In genomic region chr12:108567388-108567787, GRCh38 we compare ENCODE assay signal across 11 cellular contexts. TPM values are rescaled to one million over a fixed set of nuclear protein-coding genes. Genes with fewer than 3 reads are reported as not detected.
DNase-seq lines count a peak whose midpoint lies in the region; ATAC-seq and TF ChIP-seq lines count a peak whose summit lies in the region.
"Had no signal": no experiment of that assay in that cellular context is flagged by ENCODE, and none has a peak within 500 bp of the region (broad histone marks: within the 10 kb centered on the region; RNA-seq: fewer than 3 reads in every experiment).

No MANE protein-coding gene starts in this region.

- H3K9ac ChIP-seq in mesenchymal stem cell (ENCODE audit: low read length): peak overlapping the region; percentile 99

- peak overlapping the region; percentile 73 for H2AK5ac ChIP-seq in mesenchymal stem cell (ENCODE audit: low read length, severe bottlenecking)

- H3K23ac ChIP-seq in mesenchymal stem cell (ENCODE audit: low read length in 2 of 2): no peak overlapping the region

- no peak overlapping the region for H3K4me2 ChIP-seq in mesenchymal stem cell (ENCODE audit: low read length, poor library complexity, severe bottlenecking)

- ATAC-seq in right cardiac atrium (no peak), GM18519 (IDR thresholded peaks at IDR 0.05; ENCODE audit: low FRiP score, unreplicated experiment) (no peak)

- no peak overlapping the region for H3K18ac ChIP-seq in mesenchymal stem cell (ENCODE audit: low read depth in 1 of 2, low read length in 2 of 2)

- no peak overlapping the region for H2BK12ac ChIP-seq in mesenchymal stem cell (ENCODE audit: low read length in 2 of 2)

- H3K4me1 Mint-ChIP-seq in activated T-helper 1 cell treated with anti-CD3 and anti-CD28 coated beads, Interleukin-12 subunit alpha, Interleukin-12 subunit beta, Interleukin-2, Interleukin-4 antibody, amounts not matched to agents 30 ng/mL and 10 ng/mL and 1 ng/mL, durations not matched to agents 14 hours and 24 hours and 36 hours (ENCODE audit: low read depth): peaks cover 70% of the 10 kb centered on the region

- H2BK15ac ChIP-seq in mesenchymal stem cell (ENCODE audit: low read depth, poor library complexity, severe bottlenecking): no peak overlapping the region

- no peak for DNase-seq in left ventricle myocardium inferior
- no peak for DNase-seq in right cardiac atrium
- no peak for DNase-seq in activated T-helper 1 cell treated with anti-CD3 and anti-CD28 coated beads, Interleukin-12 subunit alpha, Interleukin-12 subunit beta, Interleukin-2, Interleukin-4 antibody, amounts not matched to agents 30 ng/mL and 10 ng/mL and 1 ng/mL, durations not matched to agents 14 hours and 24 hours and 36 hours (ENCODE audit: low spot score)
- DNase-seq in mesenchymal stem cell: peak; percentile 35
- no peak for DNase-seq in transverse colon
- no peak for DNase-seq in DMS153 (lab: John Stamatoyannopoulos, UW)
- no peak for DNase-seq in RWPE1 (ENCODE audit: low spot score)
- DNase-seq: foreskin melanocyte, GOT3 had no signal

- CTCF ChIA-PET in RWPE1 (lab: Yijun Ruan, JAX): interaction anchor here (0.7 kb wide), 1 partner anchor 28 kb away, joined by 3 read pairs; no protein-coding TSS in a partner anchor

- H2BK120ac ChIP-seq in mesenchymal stem cell (ENCODE audit: low read depth, low read length): no peak overlapping the region

- H3K4ac ChIP-seq in mesenchymal stem cell (ENCODE audit: low read depth in 1 of 2, low read length in 2 of 2): no peak overlapping the region

- no peaks in the 10 kb centered on the region for H3K9me3 ChIP-seq in left ventricle myocardium inferior (replicated peaks)
- no peaks in the 10 kb centered on the region for H3K9me3 ChIP-seq in right cardiac atrium (ENCODE audit: control insufficient read depth, low read length)
- H3K9me3 ChIP-seq in mesenchymal stem cell (ENCODE audit: control insufficient read depth, low read length): no peaks in the 10 kb centered on the region
- no peaks in the 10 kb centered on the region for H3K9me3 ChIP-seq in transverse colon

- peaks cover 9% of the 10 kb centered on the region for H3K79me1 ChIP-seq in mesenchymal stem cell (replicated peaks; ENCODE audit: low read length, poor library complexity, severe bottlenecking)

- H3K27me3 ChIP-seq in left ventricle myocardium inferior (ENCODE audit: low read depth) (no peaks in the 10 kb centered on the region), right cardiac atrium (ENCODE audit: control insufficient read depth, insufficient read depth) (no peaks in the 10 kb centered on the region), mesenchymal stem cell (ENCODE audit: control insufficient read depth in 1 of 2, insufficient read depth in 1 of 2, low read length in 2 of 2) (no peaks in the 10 kb centered on the region), transverse colon (no peaks in the 10 kb centered on the region)

- no peak for TF ChIP-seq POLR2A in transverse colon (IDR thresholded peaks at IDR 0.05)

- peak overlapping the region; percentile 10 for H2BK5ac ChIP-seq in mesenchymal stem cell (ENCODE audit: low read depth, low read length, poor library complexity, severe bottlenecking)

- H4K8ac ChIP-seq in mesenchymal stem cell (ENCODE audit: low read length): no peak overlapping the region

- no peak overlapping the region for H3K4me3 Mint-ChIP-seq in activated T-helper 1 cell treated with anti-CD3 and anti-CD28 coated beads, Interleukin-12 subunit alpha, Interleukin-12 subunit beta, Interleukin-2, Interleukin-4 antibody, amounts not matched to agents 30 ng/mL and 10 ng/mL and 1 ng/mL, durations not matched to agents 14 hours and 24 hours and 36 hours

- H3K4me1 ChIP-seq in left ventricle myocardium inferior: peaks cover 69% of the 10 kb centered on the region
- H3K4me1 ChIP-seq in right cardiac atrium (ENCODE audit: control insufficient read depth, insufficient read depth, low read length): peaks cover 4% of the 10 kb centered on the region
- H3K4me1 ChIP-seq in mesenchymal stem cell (ENCODE audit: control insufficient read depth, insufficient read depth, low read depth, low read length): peaks cover 21% of the 10 kb centered on the region
- H3K4me1 ChIP-seq in transverse colon: peaks cover 4 to 57% (median 17%) of the 10 kb centered on the region in 4 donors

- H3K4me3 ChIP-seq in left ventricle myocardium inferior (no peak overlapping the region), right cardiac atrium (ENCODE audit: low read length) (no peak overlapping the region), mesenchymal stem cell (ENCODE audit: insufficient read depth in 1 of 2, low read depth in 1 of 2, low read length in 2 of 2) (no peak overlapping the region), transverse colon (no peak overlapping the region)

- H3K27ac ChIP-seq in left ventricle myocardium inferior (replicated peaks): peak overlapping the region; percentile 66
- no peak overlapping the region for H3K27ac ChIP-seq in right cardiac atrium (ENCODE audit: low read length)
- H3K27ac ChIP-seq in mesenchymal stem cell (ENCODE audit: low read length, poor library complexity, severe bottlenecking): peak overlapping the region; percentile 95
- peak overlapping the region; percentile 53 to 74 (median 63) for H3K27ac ChIP-seq in transverse colon
- no peak overlapping the region for H3K27ac ChIP-seq in RWPE1

- POLR2A ChIA-PET in RWPE1 (lab: Yijun Ruan, JAX; ENCODE audit: low non-redundant PET): no interaction called here

- TF ChIP-seq CTCF in left ventricle myocardium inferior (IDR thresholded peaks at IDR 0.05; ENCODE audit: borderline replicate concordance) (no peak), transverse colon (IDR thresholded peaks at IDR 0.05) (no peak), RWPE1 (conservative IDR thresholded peaks at IDR 0.05; ENCODE audit: low read depth) (no peak)

- peaks cover 44% of the 10 kb centered on the region for H3K36me3 Mint-ChIP-seq in activated T-helper 1 cell treated with anti-CD3 and anti-CD28 coated beads, Interleukin-12 subunit alpha, Interleukin-12 subunit beta, Interleukin-2, Interleukin-4 antibody, amounts not matched to agents 30 ng/mL and 10 ng/mL and 1 ng/mL, durations not matched to agents 14 hours and 24 hours and 36 hours (ENCODE audit: low read depth)

- H3K27ac Mint-ChIP-seq in activated T-helper 1 cell treated with anti-CD3 and anti-CD28 coated beads, Interleukin-12 subunit alpha, Interleukin-12 subunit beta, Interleukin-2, Interleukin-4 antibody, amounts not matched to agents 30 ng/mL and 10 ng/mL and 1 ng/mL, durations not matched to agents 14 hours and 24 hours and 36 hours: peak overlapping the region; percentile 53
- H3K27ac Mint-ChIP-seq: progenitor cell of endocrine pancreas had no signal

- H3K27me3 Mint-ChIP-seq in activated T-helper 1 cell treated with anti-CD3 and anti-CD28 coated beads, Interleukin-12 subunit alpha, Interleukin-12 subunit beta, Interleukin-2, Interleukin-4 antibody, amounts not matched to agents 30 ng/mL and 10 ng/mL and 1 ng/mL, durations not matched to agents 14 hours and 24 hours and 36 hours (ENCODE audit: insufficient read depth): no peaks in the 10 kb centered on the region
- H3K27me3 Mint-ChIP-seq: progenitor cell of endocrine pancreas had no signal

- intact Hi-C loops in left ventricle myocardium inferior (cut with micrococcal nuclease): loop anchor here (5.0 kb wide), 1 partner anchor 50 kb away; no protein-coding TSS in a partner anchor
- intact Hi-C loops in right cardiac atrium (cut with DNase I): loop anchor here in 3 of 4 donors (5.0 to 10.0 kb wide), 6 partner anchors 50 to 527 kb away; partner anchors contain the start of genes ALKBH2 (in 2 of the 3), SSH1 (in 1 of the 3) and UNG (in 1 of the 3)
- intact Hi-C loops in activated T-helper 1 cell treated with anti-CD3 and anti-CD28 coated beads, Interleukin-12 subunit alpha, Interleukin-12 subunit beta, Interleukin-2, Interleukin-4 antibody, amounts not matched to agents 30 ng/mL and 10 ng/mL and 1 ng/mL, durations not matched to agents 14 hours and 24 hours and 36 hours (cut with micrococcal nuclease): loop anchor here (10.0 kb wide), 1 partner anchor 587 kb away; no protein-coding TSS in a partner anchor
- intact Hi-C loops in transverse colon (cut with DNase I; ENCODE audit: low total_unique reads): loop anchor here (10.0 kb wide), 1 partner anchor 1613 kb away; the partner anchor contains the start of gene TMEM263

- no peak for TF ChIP-seq EP300 in transverse colon (IDR thresholded peaks at IDR 0.05; ENCODE audit: low read depth)

- no peak overlapping the region for H2AFZ ChIP-seq in mesenchymal stem cell (ENCODE audit: low read depth, low read length)

- WGBS in right cardiac atrium: 55% methylated on average over 4 of the region's 4 CpGs
- 56% methylated on average over 4 of the region's 4 CpGs for WGBS in mesenchymal stem cell
- WGBS in transverse colon (ENCODE audit: low coverage in 1 of 2), 2 donors: 57 to 75% methylated on average over 3 to 4 of the region's 4 CpGs

- in situ Hi-C loops in transverse colon (cut with MboI; ENCODE audit: low pct_ligation_motif_present in 1 of 4, low pct_unique_long_range_greater_than_20kb in 1 of 4, low sequenced_read_pairs in 3 of 4): loop anchor here in 3 of 4 donors (5.0 to 25.0 kb wide), 4 partner anchors 47 to 520 kb away; partner anchors contain the start of genes ALKBH2 (in 2 of the 3) and UNG (in 2 of the 3)

- H4K91ac ChIP-seq in mesenchymal stem cell (ENCODE audit: low read length): no peak overlapping the region

- H3K36me3 ChIP-seq in left ventricle myocardium inferior (peaks cover 62% of the 10 kb centered on the region), mesenchymal stem cell (ENCODE audit: control insufficient read depth in 1 of 2, insufficient read depth in 2 of 2, low read depth in 1 of 2, low read length in 2 of 2) (peaks cover 22 to 66% of the 10 kb centered on the region in 2 experiments), transverse colon (peaks cover 0 to 51% (median 20%) of the 10 kb centered on the region in 4 donors)

- no peaks in the 10 kb centered on the region for H3K9me3 Mint-ChIP-seq in activated T-helper 1 cell treated with anti-CD3 and anti-CD28 coated beads, Interleukin-12 subunit alpha, Interleukin-12 subunit beta, Interleukin-2, Interleukin-4 antibody, amounts not matched to agents 30 ng/mL and 10 ng/mL and 1 ng/mL, durations not matched to agents 14 hours and 24 hours and 36 hours

- H3K14ac ChIP-seq in mesenchymal stem cell (ENCODE audit: low read length in 2 of 2): no peak overlapping the region

RNA-seq across cellular contexts. Expression of gene ISCU, which starts 5.0 kb away (rescaled TPM):
- total RNA-seq in left ventricle myocardium inferior (560 TPM), right cardiac atrium (100 to 1,000 TPM; 276 to 363 (median 303) TPM), transverse colon (100 to 1,000 TPM; 113 to 155 (median 130) TPM)
- 457 TPM for polyA plus RNA-seq in right cardiac atrium
- 73.8 and 74.9 TPM in 2 replicates for total RNA-seq in activated T-helper 1 cell treated with anti-CD3 and anti-CD28 coated beads, Interleukin-12 subunit alpha, Interleukin-12 subunit beta, Interleukin-2, Interleukin-4 antibody, amounts not matched to agents 30 ng/mL and 10 ng/mL and 1 ng/mL, durations not matched to agents 14 hours and 24 hours and 36 hours
- polyA plus RNA-seq in mesenchymal stem cell (2013, experiment 1 of 2): 128 TPM
- 129 TPM for polyA plus RNA-seq in mesenchymal stem cell (2013, experiment 2 of 2)

RNA-seq across cellular contexts. Expression of gene SART3, which starts 6.4 kb away (rescaled TPM):
- total RNA-seq in left ventricle myocardium inferior (24.9 TPM), right cardiac atrium (10 to 100 TPM; 21.1 to 27.7 (median 25.6) TPM), transverse colon (100 to 1,000 TPM in 1 of 4 donors, 10 to 100 TPM in 3; 25.3 to 177 (median 77.4) TPM)
- polyA plus RNA-seq in right cardiac atrium: 14.2 TPM
- 83.3 and 96.4 TPM in 2 replicates for total RNA-seq in activated T-helper 1 cell treated with anti-CD3 and anti-CD28 coated beads, Interleukin-12 subunit alpha, Interleukin-12 subunit beta, Interleukin-2, Interleukin-4 antibody, amounts not matched to agents 30 ng/mL and 10 ng/mL and 1 ng/mL, durations not matched to agents 14 hours and 24 hours and 36 hours
- 15.8 TPM for polyA plus RNA-seq in mesenchymal stem cell (2013, experiment 1 of 2)
- polyA plus RNA-seq in mesenchymal stem cell (2013, experiment 2 of 2): 15.4 TPM

RNA-seq across cellular contexts. Expression of gene TMEM119, which starts 30.5 kb away (rescaled TPM):
- total RNA-seq in left ventricle myocardium inferior (1.3 TPM), right cardiac atrium (1 to 10 TPM; 1.8 to 3.5 (median 2.6) TPM), transverse colon (10 to 100 TPM in 2 of 4 donors, 1 to 10 TPM in 2; 3.3 to 18.3 (median 9.7) TPM)
- polyA plus RNA-seq in right cardiac atrium: 3.2 TPM
- 0.12 TPM in 1 of 2 replicates, not detected in the other for total RNA-seq in activated T-helper 1 cell treated with anti-CD3 and anti-CD28 coated beads, Interleukin-12 subunit alpha, Interleukin-12 subunit beta, Interleukin-2, Interleukin-4 antibody, amounts not matched to agents 30 ng/mL and 10 ng/mL and 1 ng/mL, durations not matched to agents 14 hours and 24 hours and 36 hours
- 108 TPM for polyA plus RNA-seq in mesenchymal stem cell (2013, experiment 1 of 2)
- polyA plus RNA-seq in mesenchymal stem cell (2013, experiment 2 of 2): 109 TPM
- total RNA-seq: progenitor cell of endocrine pancreas had no signal

RNA-seq across cellular contexts. Expression of gene FICD, which starts 52.3 kb away (rescaled TPM):
- total RNA-seq in left ventricle myocardium inferior (4.2 TPM), right cardiac atrium (1 to 10 TPM; 2.8 to 7.1 (median 3.2) TPM), transverse colon (1 to 10 TPM; 1.1 to 9.6 (median 6.2) TPM)
- 1.8 TPM for polyA plus RNA-seq in right cardiac atrium
- total RNA-seq in activated T-helper 1 cell treated with anti-CD3 and anti-CD28 coated beads, Interleukin-12 subunit alpha, Interleukin-12 subunit beta, Interleukin-2, Interleukin-4 antibody, amounts not matched to agents 30 ng/mL and 10 ng/mL and 1 ng/mL, durations not matched to agents 14 hours and 24 hours and 36 hours: 6.1 and 6.8 TPM in 2 replicates
- 6.0 TPM for polyA plus RNA-seq in mesenchymal stem cell (2013, experiment 1 of 2)
- polyA plus RNA-seq in mesenchymal stem cell (2013, experiment 2 of 2): 6.1 TPM

Comparison
In these comparisons a context has a peak if more than half of its experiments do, and no peak if none do; other contexts are left out.
1. H3K27ac ChIP-seq: peak in left ventricle myocardium inferior (single experiment), mesenchymal stem cell (single experiment) and transverse colon (4 of 4); none in right cardiac atrium (single experiment) and RWPE1 (single experiment).